1 cellular context compared by ENCODE assay signal in genomic region chr3:32709346-32709745, GRCh38.
TF ChIP-seq lines count a peak whose summit lies in the region.

No MANE protein-coding gene starts in this region.

TF ChIP-seq in K562, 482 proteins besides CTCF, POLR2A, EP300 and RAD21 (continued from another document and continues in another):
- peak; percentile 51; the same call in 1 of the 2 replicates for TF ChIP-seq CUX1 (CRISPR knock-in tag; IDR thresholded peaks at IDR 0.05)
- peak; percentile 88 for TF ChIP-seq DPF2 (IDR thresholded peaks at IDR 0.05)
- TF ChIP-seq TEAD2 (tag; IDR thresholded peaks at IDR 0.05): no peak
- TF ChIP-seq NCOR1 (IDR thresholded peaks at IDR 0.05): peak; percentile 95
- TF ChIP-seq ZKSCAN1 (IDR thresholded peaks at IDR 0.05; ENCODE audit: low read depth, low read length): 0 out of 2 replicates have a peak, but pooled peaks have one; percentile 41
- no peak for TF ChIP-seq ZHX1 (conservative IDR thresholded peaks at IDR 0.05; ENCODE audit: low read length)
- peak; percentile 27; the same call in 1 of the 2 replicates for TF ChIP-seq MTA1 (IDR thresholded peaks at IDR 0.05; ENCODE audit: borderline replicate concordance)
- no peak for TF ChIP-seq DNMT1 (IDR thresholded peaks at IDR 0.05)
- no peak for TF ChIP-seq ZNF197 (CRISPR knock-in tag; IDR thresholded peaks at IDR 0.05; ENCODE audit: low read depth)
- peak; percentile 97 for TF ChIP-seq CBFA2T2 (conservative IDR thresholded peaks at IDR 0.05)
- TF ChIP-seq BCOR (IDR thresholded peaks at IDR 0.05): no peak
- TF ChIP-seq PCBP1 (IDR thresholded peaks at IDR 0.05; ENCODE audit: low read depth, low read length, poor library complexity, severe bottlenecking): no peak
- peak; percentile 39; the same call in 1 of the 2 replicates for TF ChIP-seq ATF7 (IDR thresholded peaks at IDR 0.05)
- peak in 1 of 2 experiments; percentile 41; a peak in 2 of 4 replicates for TF ChIP-seq FOXA3 (CRISPR knock-in tag; conservative IDR thresholded peaks at IDR 0.05 in 1 of 2, IDR thresholded peaks at IDR 0.05 in 1 of 2)
- peak; percentile 62; the same call in 1 of the 2 replicates for TF ChIP-seq HBP1 (CRISPR knock-in tag; IDR thresholded peaks at IDR 0.05)
- no peak for TF ChIP-seq NFE2L1 (tag; IDR thresholded peaks at IDR 0.05; ENCODE audit: borderline replicate concordance, low read depth)
- no peak for TF ChIP-seq CBX8 (IDR thresholded peaks at IDR 0.05; ENCODE audit: borderline replicate concordance, extremely low read depth, low read depth, low read length, poor library complexity, severe bottlenecking)
- TF ChIP-seq RREB1 (CRISPR knock-in tag; IDR thresholded peaks at IDR 0.05): no peak
- TF ChIP-seq ZBTB40 (IDR thresholded peaks at IDR 0.05): no peak
- TF ChIP-seq ZBTB40 (CRISPR knock-in tag; IDR thresholded peaks at IDR 0.05): no peak
- TF ChIP-seq CREB5 (CRISPR knock-in tag; IDR thresholded peaks at IDR 0.05): no peak
